In genomic region chr4:78688385-78688784, GRCh38 we compare ENCODE assay signal across 14 cellular contexts.
"Had no signal": no experiment of that assay in that cellular context is flagged by ENCODE, and none has a peak within 500 bp of the region (broad histone marks: within the 10 kb centered on the region; RNA-seq: fewer than 3 reads in every experiment).

No MANE protein-coding gene starts in this region.

- H3K79me2 ChIP-seq: hepatocyte had no signal

- H3K9me3 ChIP-seq: left lung, sigmoid colon, thoracic aorta, upper lobe of left lung had no signal

- H3K4me3 ChIP-seq: coronary artery, hepatocyte, left lung, sigmoid colon, thoracic aorta, upper lobe of left lung had no signal

- H3K27ac ChIP-seq: brain microvascular endothelial cell, coronary artery, hepatocyte, left lung, sigmoid colon, thoracic aorta, upper lobe of left lung had no signal

- H2AFZ ChIP-seq: hepatocyte had no signal

- H3K4me2 ChIP-seq: hepatocyte had no signal

- H3K27me3 ChIP-seq: brain microvascular endothelial cell, hepatocyte, left lung, sigmoid colon, upper lobe of left lung had no signal

- DNase-seq: activated CD4-positive, alpha-beta T cell treated with anti-CD3 and anti-CD28 coated beads, Interleukin-2, amount 50 U/mL, for 4 hours; activated gamma-delta T cell treated with Interleukin-2 at 50 U/mL for 16 hours; brain microvascular endothelial cell; kidney; left lung; nephron progenitor cell; nucleus accumbens; posterior cingulate gyrus; sigmoid colon; stimulated activated naive B cell treated with anti-CD40 and anti-IgM and Interleukin-4, amounts not matched to agents 10 μg/mL and 1 μg/mL and 100 μg/mL, for 72 hours; upper lobe of left lung had no signal

- H3K36me3 ChIP-seq: brain microvascular endothelial cell, left lung, sigmoid colon, thoracic aorta, upper lobe of left lung had no signal
